1 cellular context compared by ENCODE assay signal in genomic region chr22:31079095-31079642, GRCh38.
TF ChIP-seq lines count a peak whose summit lies in the region.

No MANE protein-coding gene starts in this region.

TF ChIP-seq in HepG2, 621 proteins besides CTCF, POLR2A, EP300 and RAD21 (continued from another document and continues in another):
- TF ChIP-seq TIGD3 (CRISPR knock-in tag; IDR thresholded peaks at IDR 0.05; ENCODE audit: borderline replicate concordance): no peak
- peak; percentile 73 for TF ChIP-seq HNF4G (IDR thresholded peaks at IDR 0.05; ENCODE audit: borderline replicate concordance, low read depth, low read length)
- peak; percentile 86 for TF ChIP-seq HNF4G (CRISPR knock-in tag; IDR thresholded peaks at IDR 0.05; ENCODE audit: borderline replicate concordance, low read depth)
- no peak for TF ChIP-seq MTF1 (CRISPR knock-in tag; IDR thresholded peaks at IDR 0.05)
- TF ChIP-seq SAP130 (CRISPR knock-in tag; IDR thresholded peaks at IDR 0.05; ENCODE audit: low read depth): peak; percentile 65
- TF ChIP-seq HHEX (CRISPR knock-in tag; IDR thresholded peaks at IDR 0.05): no peak
- no peak; the same call in 1 of the 2 replicates for TF ChIP-seq TCF7L2 (IDR thresholded peaks at IDR 0.05; ENCODE audit: low read depth, low read length)
- peak; percentile 73 for TF ChIP-seq HOXA3 (CRISPR knock-in tag; IDR thresholded peaks at IDR 0.05)
- TF ChIP-seq ZBTB4 (CRISPR knock-in tag; IDR thresholded peaks at IDR 0.05; ENCODE audit: borderline replicate concordance): no peak
- no peak for TF ChIP-seq ZNF646 (CRISPR knock-in tag; IDR thresholded peaks at IDR 0.05)
- no peak for TF ChIP-seq ZNF777 (CRISPR knock-in tag; IDR thresholded peaks at IDR 0.05)
- peak; percentile 69 for TF ChIP-seq ETV5 (CRISPR knock-in tag; IDR thresholded peaks at IDR 0.05; ENCODE audit: borderline replicate concordance)
- TF ChIP-seq TBX2 (CRISPR knock-in tag; IDR thresholded peaks at IDR 0.05; ENCODE audit: borderline replicate concordance): peak; percentile 83
- TF ChIP-seq CHD4 (IDR thresholded peaks at IDR 0.05; ENCODE audit: borderline replicate concordance, low read length): peak; percentile 8; the same call in 1 of the 2 replicates
- no peak for TF ChIP-seq CEBPB (IDR thresholded peaks at IDR 0.05; ENCODE audit: borderline replicate concordance, low read depth, low read length)
- TF ChIP-seq CREB1 (IDR thresholded peaks at IDR 0.05): no peak
- TF ChIP-seq CREB1 (CRISPR knock-in tag; IDR thresholded peaks at IDR 0.05): peak; percentile 47; the same call in 1 of the 2 replicates
- TF ChIP-seq ZNF790 (CRISPR knock-in tag; IDR thresholded peaks at IDR 0.05; ENCODE audit: borderline replicate concordance): 0 out of 2 replicates have a peak, but pooled peaks have one; percentile 41
- no peak for TF ChIP-seq ZNF280D (CRISPR knock-in tag; IDR thresholded peaks at IDR 0.05)
- TF ChIP-seq AKNA (CRISPR knock-in tag; IDR thresholded peaks at IDR 0.05; ENCODE audit: borderline replicate concordance): no peak
- TF ChIP-seq TP53 (CRISPR knock-in tag; conservative IDR thresholded peaks at IDR 0.05): no peak
- TF ChIP-seq MATR3 (CRISPR knock-in tag; IDR thresholded peaks at IDR 0.05): no peak
- TF ChIP-seq ZNF556 (CRISPR knock-in tag; IDR thresholded peaks at IDR 0.05; ENCODE audit: borderline replicate concordance): no peak
- TF ChIP-seq ZHX2 (IDR thresholded peaks at IDR 0.05; ENCODE audit: low read depth): no peak
- TF ChIP-seq ZHX2 (CRISPR knock-in tag; IDR thresholded peaks at IDR 0.05; ENCODE audit: borderline replicate concordance): no peak
- peak; percentile 61; the same call in 1 of the 2 replicates for TF ChIP-seq SALL2 (CRISPR knock-in tag; IDR thresholded peaks at IDR 0.05)
- TF ChIP-seq SNAI1 (CRISPR knock-in tag; IDR thresholded peaks at IDR 0.05; ENCODE audit: borderline replicate concordance): no peak
